In the genomic region with DNA sequence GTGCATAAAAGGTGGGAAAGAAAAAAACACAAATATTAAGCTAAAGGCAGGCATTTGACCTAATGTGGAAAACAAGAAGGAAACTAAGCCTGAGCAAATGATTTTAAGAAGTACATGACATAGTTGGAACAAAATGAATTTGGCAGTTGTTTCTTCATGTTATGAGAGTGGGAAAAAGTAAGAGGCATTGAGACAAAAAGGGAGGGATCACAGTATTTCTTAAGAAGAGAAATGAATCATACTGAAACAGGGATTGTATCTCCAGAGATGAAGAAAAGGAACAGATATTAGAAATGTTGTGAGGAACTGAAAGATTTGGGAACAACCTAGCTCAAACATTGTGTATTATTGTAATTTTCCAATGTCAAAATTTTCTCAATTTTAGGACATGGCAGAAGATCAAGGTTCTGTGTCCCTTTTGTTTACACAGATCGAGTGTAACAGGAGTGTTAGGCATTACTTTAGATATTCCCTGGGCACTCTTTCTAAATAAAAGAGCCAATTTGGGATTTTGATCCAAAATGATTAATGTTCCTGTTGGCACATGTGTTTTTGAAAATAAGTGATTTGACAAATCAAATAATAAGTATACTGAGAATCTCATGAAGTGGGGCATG, we compare ENCODE assay signal across 14 cellular contexts.
DNase-seq lines count a peak whose midpoint lies in the region; ATAC-seq and TF ChIP-seq lines count a peak whose summit lies in the region.
"Had no signal": no experiment of that assay in that cellular context is flagged by ENCODE, and none has a peak within 500 bp of the region (broad histone marks: within the 10 kb centered on the region; RNA-seq: fewer than 3 reads in every experiment).

No MANE protein-coding gene starts in this region.

- no peak overlapping the region for H3K4me3 Mint-ChIP-seq in type B pancreatic cell

- WGBS in right cardiac atrium: 42% methylated on average over 1 of the region's 1 CpG

- no peaks in the 10 kb centered on the region for H3K4me1 Mint-ChIP-seq in type B pancreatic cell (ENCODE audit: unreplicated experiment)

- ATAC-seq in Right ventricle myocardium inferior (peak; percentile 92), right cardiac atrium (peak; percentile 80 to 92)

- DNase-seq in Right ventricle myocardium inferior (ENCODE audit: missing footprints): no peak
- no peak for DNase-seq in cardiac septum (ENCODE audit: low spot score)
- peak; percentile 30 for DNase-seq in dedifferentiated amniotic fluid mesenchymal stem cell (ENCODE audit: extremely low spot score)
- DNase-seq in right cardiac atrium: no peak
- DNase-seq in AG08395 (ENCODE audit: low spot score): no peak
- no peak for DNase-seq in HEK293T (ENCODE audit: extremely low spot score)
- DNase-seq in type B pancreatic cell (ENCODE audit: extremely low spot score, unreplicated experiment): no peak
- no peak for DNase-seq in NCI-H128 (lab: John Stamatoyannopoulos, UW; ENCODE audit: unreplicated experiment)
- DNase-seq: activated effector memory CD4-positive, alpha-beta T cell treated with anti-CD3 and anti-CD28 coated beads, Interleukin-2, amount 50 U/mL, for 16 hours; GDM1; NCI-H1048; NCI-H2171 treated with DMSO at 0.1 percent for 48 hours; upper lobe of left lung had no signal

- H3K27me3 Mint-ChIP-seq in type B pancreatic cell: no peaks in the 10 kb centered on the region

- H3K9me3 Mint-ChIP-seq in type B pancreatic cell: no peaks in the 10 kb centered on the region

- H3K27ac Mint-ChIP-seq in type B pancreatic cell: no peak overlapping the region

- H3K36me3 Mint-ChIP-seq in type B pancreatic cell: no peaks in the 10 kb centered on the region

- H3K27me3 ChIP-seq in right cardiac atrium (ENCODE audit: control insufficient read depth, insufficient read depth): no peaks in the 10 kb centered on the region
- H3K27me3 ChIP-seq: upper lobe of left lung had no signal

- H3K27ac ChIP-seq in right cardiac atrium (ENCODE audit: low read length): no peak overlapping the region
- H3K27ac ChIP-seq: prostate gland had no signal

- no peaks in the 10 kb centered on the region for H3K4me1 ChIP-seq in right cardiac atrium (ENCODE audit: control insufficient read depth, insufficient read depth, low read length)
- H3K4me1 ChIP-seq: prostate gland had no signal

- TF ChIP-seq CTCF in type B pancreatic cell (conservative IDR thresholded peaks at IDR 0.05): no peak

- H3K9me3 ChIP-seq in right cardiac atrium (ENCODE audit: control insufficient read depth, low read length): no peaks in the 10 kb centered on the region
- H3K9me3 ChIP-seq: prostate gland, upper lobe of left lung had no signal

- intact Hi-C loops in Right ventricle myocardium inferior (cut with DNase I) (no loop called here), cardiac septum (cut with DNase I) (no loop called here), right cardiac atrium (cut with DNase I) (no loop called here)

- POLR2A ChIA-PET in HEK293T (lab: Yijun Ruan, JAX): no interaction called here

- CTCF ChIA-PET in HEK293T (lab: Yijun Ruan, JAX): no interaction called here

- peak overlapping the region; percentile 5 for H3K4me3 ChIP-seq in right cardiac atrium (ENCODE audit: low read length)
- H3K4me3 ChIP-seq: prostate gland, upper lobe of left lung had no signal

TF ChIP-seq in HEK293T, 16 proteins besides CTCF, POLR2A, EP300 and RAD21:
- no peak for TF ChIP-seq TARDBP (IDR thresholded peaks at IDR 0.05)
- TF ChIP-seq SUZ12 (IDR thresholded peaks at IDR 0.05): no peak
- no peak for TF ChIP-seq BHLHE40 (IDR thresholded peaks at IDR 0.05; ENCODE audit: borderline replicate concordance)
- TF ChIP-seq ELF4 (IDR thresholded peaks at IDR 0.05): no peak
- TF ChIP-seq FOXM1 (IDR thresholded peaks at IDR 0.05; ENCODE audit: borderline replicate concordance): no peak
